Comparison of ENCODE assay signal across 8 cellular contexts in genomic region chr18:22169011-22169888, GRCh38. TPM values are rescaled to one million over a fixed set of nuclear protein-coding genes. Genes with fewer than 3 reads are reported as not detected.
DNase-seq lines count a peak whose midpoint lies in the region; ATAC-seq and TF ChIP-seq lines count a peak whose summit lies in the region.

Gene GATA6 (plus strand): TSS chr18:22169589. CDS start chr18:22171145, 1,556 bp downstream.

- peaks cover 42% of the 10 kb centered on the region for H3K79me2 ChIP-seq in PC-3 (ENCODE audit: low read length)

- peaks cover 13% of the 10 kb centered on the region for H3K4me1 ChIP-seq in PC-3 (ENCODE audit: insufficient read depth, low read length)

- H3K27me3 ChIP-seq in GM06990 (replicated peaks; ENCODE audit: control insufficient read depth, insufficient read depth, low read length): no peaks in the 10 kb centered on the region; the same call in 1 of the 2 replicates
- H3K27me3 ChIP-seq in PC-3 (ENCODE audit: low read length): peaks cover 6% of the 10 kb centered on the region

- peak within 1 kb of the TSS; percentile 80 for H3K27ac ChIP-seq in PC-3 (ENCODE audit: low read length)

- TF ChIP-seq CTCF in GM06990 (IDR thresholded peaks at IDR 0.05; ENCODE audit: insufficient read depth, low read length, poor library complexity, severe bottlenecking) (peak; percentile 40), PC-3 (conservative IDR thresholded peaks at IDR 0.05; ENCODE audit: low read depth, low read length) (peak; percentile 55; the same call in 1 of the 2 replicates)

- CTCF ChIA-PET in PC-3 (lab: Charles Lee): interaction anchor here (0.6 kb wide), 1 partner anchor 51 kb away, joined by 6 read pairs; no protein-coding TSS in a partner anchor

- BruUV-seq in PC-3 (replicated peaks; lab: Mats Ljungman, UMichigan): no TSS peak

- no peaks in the 10 kb centered on the region for H3K36me3 ChIP-seq in GM06990 (ENCODE audit: control insufficient read depth, insufficient read depth, low read length)
- H3K36me3 ChIP-seq in PC-3 (ENCODE audit: low read depth, low read length): no peaks in the 10 kb centered on the region

- ATAC-seq in PC-3 (peak; percentile 79), left ventricle myocardium superior (peak; percentile 75), HG03175 (IDR thresholded peaks at IDR 0.05; ENCODE audit: unreplicated experiment) (no peak), GM21717 (IDR thresholded peaks at IDR 0.05; ENCODE audit: unreplicated experiment) (no peak)

- POLR2A ChIA-PET in PC-3 (lab: Charles Lee; ENCODE audit: unreplicated experiment): interaction anchor here (0.6 kb wide), 1 partner anchor 266 kb away, joined by 3 read pairs; no protein-coding TSS in a partner anchor

- DNase-seq in GM06990 (ENCODE audit: extremely low read depth, insufficient read length): peak; percentile 49
- DNase-seq in HS-5 (ENCODE audit: low read depth): peak; percentile 59
- peak; percentile 91 for DNase-seq in PC-3
- peak; percentile 98 for DNase-seq in amniotic epithelial cell (ENCODE audit: low read depth)
- DNase-seq in left ventricle myocardium superior: peak; percentile 94
- peak; percentile 90 for DNase-seq in pulmonary artery endothelial cell (ENCODE audit: low read depth, low spot score)

- H4K20me1 ChIP-seq in PC-3 (ENCODE audit: low read length): peaks cover 23% of the 10 kb centered on the region; the same call in 1 of the 2 replicates

- H3K9me2 ChIP-seq in PC-3 (replicated peaks; ENCODE audit: low read length): no peaks in the 10 kb centered on the region

- H3K4me3 ChIP-seq in GM06990 (replicated peaks; ENCODE audit: low read depth, low read length): peak within 1 kb of the TSS; percentile 67
- H3K4me3 ChIP-seq in PC-3 (ENCODE audit: low read length): peak within 1 kb of the TSS; percentile 100

- peak within 1 kb of the TSS; percentile 94 for H3K9ac ChIP-seq in PC-3 (ENCODE audit: low read length)

- no peaks in the 10 kb centered on the region for H3F3A ChIP-seq in PC-3 (ENCODE audit: low read length, unreplicated experiment)

- no peaks in the 10 kb centered on the region for H3K9me3 ChIP-seq in PC-3 (ENCODE audit: low read length)

- H2AFZ ChIP-seq in PC-3 (ENCODE audit: low read length): peak within 1 kb of the TSS; percentile 85

- intact Hi-C loops in PC-3 (cut with micrococcal nuclease) (loop anchor here (1.0 to 5.0 kb wide), 8 partner anchors 117 to 394 kb away; no protein-coding TSS in a partner anchor), left ventricle myocardium superior (cut with micrococcal nuclease) (loop anchor here (10.0 kb wide), 1 partner anchor 174 kb away; no protein-coding TSS in a partner anchor)

- H3K4me2 ChIP-seq in PC-3 (ENCODE audit: low read length): peak within 1 kb of the TSS; percentile 100

RNA-seq across cellular contexts. Expression of gene GATA6, which starts in this region (rescaled TPM):
- 19.4 and 24.1 TPM in 2 replicates for total RNA-seq in PC-3 (2014; rRNA removed)
- 62.3 TPM for total RNA-seq in left ventricle myocardium superior
- total RNA-seq in pulmonary artery endothelial cell: 10.5 and 11.9 TPM in 2 replicates

Comparison
In these comparisons a context has a peak if more than half of its experiments do, and no peak if none do; other contexts are left out.
1. ATAC-seq: peak in PC-3 (single experiment) and left ventricle myocardium superior (single experiment); none in HG03175 (single experiment) and GM21717 (single experiment).
2. Peak in every context shown above with its lines, with median percentiles within 50 percentile points of each other: DNase-seq.